In the genomic region with DNA sequence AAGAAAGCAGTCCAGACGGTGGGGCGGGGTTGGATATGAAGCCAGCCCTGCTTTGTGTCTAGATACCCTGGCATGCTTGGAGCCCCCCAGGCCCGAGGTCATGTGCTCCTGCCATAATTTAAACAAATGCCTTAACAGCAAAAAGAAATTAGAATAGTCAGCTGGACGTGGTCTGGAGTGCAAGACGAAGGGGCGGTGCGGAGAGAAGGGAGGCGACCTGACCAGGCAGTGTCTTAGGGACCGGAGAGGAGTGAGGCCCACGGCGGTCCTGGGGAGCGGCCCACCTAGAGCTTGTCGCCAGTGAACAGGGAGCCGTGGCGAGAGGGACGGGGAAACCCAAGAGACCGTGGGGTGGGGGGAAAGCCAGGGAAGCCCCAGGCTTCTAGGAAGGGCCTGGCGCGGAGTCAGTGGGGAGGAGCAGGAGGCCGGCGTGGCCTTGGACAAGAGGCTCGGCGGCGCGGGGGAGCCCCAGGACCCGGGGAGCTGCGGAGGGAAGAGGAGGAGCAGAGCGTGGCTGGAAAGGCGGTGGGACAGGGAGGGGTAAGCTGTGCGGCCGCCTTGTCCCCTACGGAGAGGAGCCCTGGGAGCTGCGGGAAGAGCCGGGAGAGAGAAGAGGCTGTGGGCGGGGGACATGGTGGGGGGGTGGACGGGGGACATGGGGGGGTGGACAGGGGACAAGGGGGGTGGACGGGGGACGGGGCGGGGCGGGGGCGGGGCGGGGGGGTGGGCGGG, we compare ENCODE assay signal across 15 cellular contexts.
DNase-seq lines count a peak whose midpoint lies in the region; ATAC-seq, FAIRE-seq and TF ChIP-seq lines count a peak whose summit lies in the region.
"Had no signal": no experiment of that assay in that cellular context is flagged by ENCODE, and none has a peak within 500 bp of the region (broad histone marks: within the 10 kb centered on the region; RNA-seq: fewer than 3 reads in every experiment).

No MANE protein-coding gene starts in this region.

- intact Hi-C loops in CD4-positive, alpha-beta memory T cell (cut with micrococcal nuclease): no loop called here
- intact Hi-C loops in esophagus squamous epithelium (cut with DNase I): no loop called here

- H3K36me3 ChIP-seq in CD4-positive, alpha-beta memory T cell (ENCODE audit: insufficient read depth, low read length): no peaks in the 10 kb centered on the region
- H3K36me3 ChIP-seq in HUES48 (ENCODE audit: control insufficient read depth, insufficient read depth, low read length): no peaks in the 10 kb centered on the region
- H3K36me3 ChIP-seq in esophagus squamous epithelium: no peaks in the 10 kb centered on the region
- H3K36me3 ChIP-seq: SJCRH30 had no signal

- peaks cover 7 to 17% (median 13%) of the 10 kb centered on the region in 4 donors for H3K4me1 Mint-ChIP-seq in CD4-positive, alpha-beta memory T cell
- H3K4me1 Mint-ChIP-seq in nephron progenitor cell: peaks cover 8% of the 10 kb centered on the region
- H3K4me1 Mint-ChIP-seq: activated naive CD8-positive, alpha-beta T cell treated with anti-CD3 and anti-CD28 coated beads, Interleukin-2, amount 10 ng/mL, durations not matched to agents 7 days and 5 days had no signal

- DNase-seq in CD4-positive, alpha-beta memory T cell: no peak
- DNase-seq in esophagus squamous epithelium (lab: John Stamatoyannopoulos, UW) (no peak), nephron progenitor cell (peak; percentile 55), AG08395 (ENCODE audit: low spot score) (no peak), AML-193 (lab: John Stamatoyannopoulos, UW) (no peak), RCC 7860 (ENCODE audit: low spot score) (no peak)
- DNase-seq: activated CD4-positive, CD25-positive, alpha-beta regulatory T cell; activated naive CD8-positive, alpha-beta T cell treated with anti-CD3 and anti-CD28 coated beads, Interleukin-2, amount 10 ng/mL, durations not matched to agents 7 days and 5 days; effector CD4-positive, alpha-beta T cell; Kasumi-1; midbrain; NCI-H226; SJCRH30 had no signal

- peak overlapping the region in 6 of 8 donors; percentile 9 to 58 (median 46) for H3K4me3 Mint-ChIP-seq in CD4-positive, alpha-beta memory T cell
- peak overlapping the region; percentile 70 for H3K4me3 Mint-ChIP-seq in nephron progenitor cell
- H3K4me3 Mint-ChIP-seq: activated naive CD8-positive, alpha-beta T cell treated with anti-CD3 and anti-CD28 coated beads, Interleukin-2, amount 10 ng/mL, durations not matched to agents 7 days and 5 days had no signal

- ATAC-seq in GM21423 (IDR thresholded peaks at IDR 0.05; ENCODE audit: unreplicated experiment): no peak

- H3K9ac ChIP-seq in HUES48 (ENCODE audit: low read depth, low read length): no peak overlapping the region

- no peaks in the 10 kb centered on the region for H3K9me3 ChIP-seq in CD4-positive, alpha-beta memory T cell (ENCODE audit: control insufficient read depth in 1 of 2, low read length in 2 of 2)
- H3K9me3 ChIP-seq in HUES48 (ENCODE audit: control insufficient read depth, insufficient read depth, low read length) (no peaks in the 10 kb centered on the region), esophagus squamous epithelium (no peaks in the 10 kb centered on the region)
- H3K9me3 ChIP-seq: SJCRH30 had no signal

- H3K27me3 ChIP-seq in CD4-positive, alpha-beta memory T cell (ENCODE audit: insufficient read depth, low read length): peaks cover 11% of the 10 kb centered on the region
- H3K27me3 ChIP-seq in HUES48 (ENCODE audit: control insufficient read depth, insufficient read depth, low read length): peaks cover 33% of the 10 kb centered on the region
- peaks cover 0 to 78% (median 9%) of the 10 kb centered on the region in 4 donors for H3K27me3 ChIP-seq in esophagus squamous epithelium

- no peak for TF ChIP-seq POLR2A in esophagus squamous epithelium (IDR thresholded peaks at IDR 0.05)

- peaks cover 41 to 46% of the 10 kb centered on the region in 2 donors for H3K27me3 Mint-ChIP-seq in CD4-positive, alpha-beta memory T cell
- peaks cover 89% of the 10 kb centered on the region for H3K27me3 Mint-ChIP-seq in nephron progenitor cell (ENCODE audit: low read depth, poor library complexity)

- CTCF ChIA-PET in CD4-positive, alpha-beta memory T cell (lab: Charles Lee; ENCODE audit: partially characterized antibody): no interaction called here

- H3K4me3 ChIP-seq in CD4-positive, alpha-beta memory T cell (ENCODE audit: low read length in 2 of 2): no peak overlapping the region
- H3K4me3 ChIP-seq in HUES48 (ENCODE audit: low read depth, low read length) (peak overlapping the region; percentile 46; the same call in 1 of the 2 replicates), esophagus squamous epithelium (peak overlapping the region in 3 of 4 donors; percentile 1 to 38 (median 19))
- H3K4me3 ChIP-seq: SJCRH30 had no signal

- POLR2A ChIA-PET in CD4-positive, alpha-beta memory T cell (lab: Charles Lee; ENCODE audit: partially characterized antibody): no interaction called here

- H3K9me3 Mint-ChIP-seq in CD4-positive, alpha-beta memory T cell: peaks cover 0 to 3% (median 0%) of the 10 kb centered on the region in 8 donors
- H3K9me3 Mint-ChIP-seq in nephron progenitor cell: no peaks in the 10 kb centered on the region
- H3K9me3 Mint-ChIP-seq: activated naive CD8-positive, alpha-beta T cell treated with anti-CD3 and anti-CD28 coated beads, Interleukin-2, amount 10 ng/mL, durations not matched to agents 7 days and 5 days had no signal

- 15 to 23% methylated on average over 27 to 28 of the region's 43 CpGs for WGBS in esophagus squamous epithelium, 2 donors

- H3K27ac Mint-ChIP-seq in CD4-positive, alpha-beta memory T cell: no peak overlapping the region
- H3K27ac Mint-ChIP-seq in nephron progenitor cell: no peak overlapping the region
- H3K27ac Mint-ChIP-seq: activated naive CD8-positive, alpha-beta T cell treated with anti-CD3 and anti-CD28 coated beads, Interleukin-2, amount 10 ng/mL, durations not matched to agents 7 days and 5 days had no signal

- no peak overlapping the region for H3K27ac ChIP-seq in CD4-positive, alpha-beta memory T cell (ENCODE audit: low read depth, low read length)
- H3K27ac ChIP-seq in HUES48 (ENCODE audit: low read depth, low read length) (no peak overlapping the region), esophagus squamous epithelium (no peak overlapping the region)
- H3K27ac ChIP-seq: SJCRH30 had no signal

- TF ChIP-seq CTCF in esophagus squamous epithelium (IDR thresholded peaks at IDR 0.05): no peak
- no peak for TF ChIP-seq CTCF in nephron progenitor cell (IDR thresholded peaks at IDR 0.05)

- FAIRE-seq in RCC 7860 (lab: Jason Lieb, UNC): no peak

- no peaks in the 10 kb centered on the region for H3K36me3 Mint-ChIP-seq in CD4-positive, alpha-beta memory T cell
- H3K36me3 Mint-ChIP-seq in nephron progenitor cell (ENCODE audit: low read depth): no peaks in the 10 kb centered on the region
- H3K36me3 Mint-ChIP-seq: activated naive CD8-positive, alpha-beta T cell treated with anti-CD3 and anti-CD28 coated beads, Interleukin-2, amount 10 ng/mL, durations not matched to agents 7 days and 5 days had no signal

- H3K4me1 ChIP-seq in CD4-positive, alpha-beta memory T cell (ENCODE audit: insufficient read depth, low read length): no peaks in the 10 kb centered on the region
- no peaks in the 10 kb centered on the region; the same call in 1 of the 2 replicates for H3K4me1 ChIP-seq in HUES48 (ENCODE audit: control insufficient read depth, insufficient read depth, low read length)
- peaks cover 7 to 15% (median 12%) of the 10 kb centered on the region in 3 donors for H3K4me1 ChIP-seq in esophagus squamous epithelium
- H3K4me1 ChIP-seq: SJCRH30 had no signal

Comparison
In these comparisons a context has a peak if more than half of its experiments do, and no peak if none do; other contexts are left out.
1. H3K4me3 ChIP-seq: peak in HUES48 (single experiment) and esophagus squamous epithelium (3 of 4); none in CD4-positive, alpha-beta memory T cell (0 of 2).